8 cellular contexts compared by ENCODE assay signal in genomic region chr1:155859881-155860841, GRCh38. TPM values are rescaled to one million over a fixed set of nuclear protein-coding genes. Genes with fewer than 3 reads are reported as not detected.
DNase-seq lines count a peak whose midpoint lies in the region; ATAC-seq and TF ChIP-seq lines count a peak whose summit lies in the region.

No MANE protein-coding gene starts in this region.

- H3K23ac ChIP-seq in H9 (ENCODE audit: insufficient read length, low read depth, low read length) = no peak overlapping the region
- no peak overlapping the region for H3K23ac ChIP-seq in mesendoderm (ENCODE audit: low read length)

- H3K4me3 ChIP-seq in endocrine pancreas (ENCODE audit: control insufficient read depth, insufficient read depth, low read length) (peak overlapping the region; percentile 78), mesendoderm (ENCODE audit: low read length) (peak overlapping the region; percentile 49)

- no peak overlapping the region for H3K27ac ChIP-seq in H9 (ENCODE audit: insufficient read length, low read depth, low read length)
- no peak overlapping the region for H3K27ac ChIP-seq in mesendoderm (ENCODE audit: low read depth, low read length)

- no peaks in the 10 kb centered on the region for H4K20me1 ChIP-seq in H9 (ENCODE audit: control insufficient read depth, insufficient read depth, insufficient read length)

- H3K9me3 ChIP-seq in H9 (ENCODE audit: control insufficient read depth, low read depth, low read length) = no peaks in the 10 kb centered on the region
- H3K9me3 ChIP-seq in endocrine pancreas (ENCODE audit: control insufficient read depth, low read length) = no peaks in the 10 kb centered on the region

- H2AFZ ChIP-seq in H9 (ENCODE audit: low read length) = no peak overlapping the region

- H3K27me3 ChIP-seq in H9 (ENCODE audit: insufficient read depth, low read length) = no peaks in the 10 kb centered on the region
- no peaks in the 10 kb centered on the region for H3K27me3 ChIP-seq in endocrine pancreas (ENCODE audit: control insufficient read depth, insufficient read depth, low read length)
- no peaks in the 10 kb centered on the region for H3K27me3 ChIP-seq in mesendoderm (ENCODE audit: insufficient read depth, low read length, poor library complexity)

- no peaks in the 10 kb centered on the region for H3K9me3 Mint-ChIP-seq in H9

- H3K9ac ChIP-seq in H9 (ENCODE audit: extremely low read depth, insufficient read length, low read length) (peak overlapping the region; percentile 1), endocrine pancreas (ENCODE audit: control insufficient read depth, insufficient read depth, low read length) (peak overlapping the region; percentile 62), mesendoderm (ENCODE audit: low read length) (peak overlapping the region; percentile 52)

- no peak overlapping the region for H2BK20ac ChIP-seq in H9 (ENCODE audit: low read depth, low read length, poor library complexity, severe bottlenecking)

- H3K36me3 ChIP-seq in endocrine pancreas (ENCODE audit: control insufficient read depth, insufficient read depth, low read length) (no peaks in the 10 kb centered on the region), mesendoderm (ENCODE audit: control insufficient read depth, insufficient read depth, low read length) (no peaks in the 10 kb centered on the region)

- H3K4ac ChIP-seq in H9 (ENCODE audit: low read depth, low read length) = no peak overlapping the region
- H3K4ac ChIP-seq in mesendoderm (ENCODE audit: low read depth, low read length) = no peak overlapping the region

- no peak overlapping the region for H2AK5ac ChIP-seq in H9 (ENCODE audit: insufficient read length, low read length)
- no peak overlapping the region for H2AK5ac ChIP-seq in mesendoderm (ENCODE audit: low read length)

- H3K36me3 Mint-ChIP-seq in H9 (ENCODE audit: insufficient read depth in 1 of 3, low read depth in 3 of 3) = peaks cover 2 to 4% (median 3%) of the 10 kb centered on the region in 3 experiments; a peak in 5 of 7 replicates

- no peak overlapping the region for H2BK12ac ChIP-seq in H9 (ENCODE audit: insufficient read length, low read depth, low read length)

- H3K4me1 ChIP-seq in H9 (ENCODE audit: insufficient read depth, low read length) = no peaks in the 10 kb centered on the region
- peaks cover 7% of the 10 kb centered on the region for H3K4me1 ChIP-seq in endocrine pancreas (ENCODE audit: control insufficient read depth, insufficient read depth, low read length)
- H3K4me1 ChIP-seq in mesendoderm (ENCODE audit: control insufficient read depth, low read depth, low read length) = no peaks in the 10 kb centered on the region

- peaks cover 17% of the 10 kb centered on the region for H3K27me3 Mint-ChIP-seq in H9 (ENCODE audit: low read depth)

- WGBS in H9 (ENCODE audit: extremely low coverage, insufficient read length, low lambda C conversion rate) = no CpG with 5 or more reads among the region's 35 CpGs
- whole genome bisulfite sequencing in mesendoderm (ENCODE audit: extremely low coverage, insufficient coverage, low lambda C conversion rate) = no CpG with 5 or more reads among the region's 35 CpGs

- no peak overlapping the region for H3K4me3 Mint-ChIP-seq in H9

- H4K8ac ChIP-seq in H9 (replicated peaks; ENCODE audit: insufficient read length, low read depth, low read length) (no peak overlapping the region), mesendoderm (ENCODE audit: low read depth, low read length) (no peak overlapping the region)

- H3K79me2 ChIP-seq in H9 (ENCODE audit: insufficient read depth, low read length) (peaks cover 2% of the 10 kb centered on the region; the same call in 1 of the 2 replicates), mesendoderm (ENCODE audit: control insufficient read depth, insufficient read depth, low read length) (peaks cover 7% of the 10 kb centered on the region)

- no peak for TF ChIP-seq CTCF in H9 (conservative IDR thresholded peaks at IDR 0.05)

- H3K4me2 ChIP-seq in H9 (ENCODE audit: insufficient read depth, insufficient read length, low read length) = peak overlapping the region; percentile 3
- H3K4me2 ChIP-seq in mesendoderm (ENCODE audit: low read length) = peak overlapping the region; percentile 43

- no peak overlapping the region for H3T11ph ChIP-seq in H9 (ENCODE audit: low read length)

- peak overlapping the region; percentile 7; the same call in 1 of the 2 replicates for H3K14ac ChIP-seq in H9 (ENCODE audit: insufficient read depth, low read length)

- peak; percentile 86 for DNase-seq in CMK (ENCODE audit: low read depth)
- DNase-seq in H9 = peak; percentile 37
- peak; percentile 69 to 86 for DNase-seq in NCI-H526 (lab: John Stamatoyannopoulos, UW)
- DNase-seq in activated CD8-positive, alpha-beta memory T cell treated with anti-CD3 and anti-CD28 coated beads for 24 hours = peak; percentile 80
- peak; percentile 81 for DNase-seq in mesendoderm
- DNase-seq in stimulated activated CD8-positive, alpha-beta memory T cell treated with anti-CD3 and anti-CD28 coated beads, Interleukin-2, amount 100 ng/mL, for 48 hours (ENCODE audit: low read depth in 2 of 2) = peak; percentile 59 to 60

- no peak overlapping the region for H2BK120ac ChIP-seq in H9 (ENCODE audit: low read depth, low read length, poor library complexity, severe bottlenecking)
- no peak overlapping the region for H2BK120ac ChIP-seq in mesendoderm (ENCODE audit: low read depth, low read length)

- H2BK5ac ChIP-seq in H9 (ENCODE audit: insufficient read length, low read length) = no peak overlapping the region
- H2BK5ac ChIP-seq in mesendoderm (ENCODE audit: low read length) = no peak overlapping the region

- ATAC-seq in GM18909 (IDR thresholded peaks at IDR 0.05; ENCODE audit: poor library complexity, unreplicated experiment) = no peak

- H3K4me1 Mint-ChIP-seq in H9 = peaks cover 5 to 9% of the 10 kb centered on the region in 2 experiments

- H3K79me1 ChIP-seq in H9 (ENCODE audit: insufficient read depth, low read depth, low read length, poor library complexity, severe bottlenecking) (no peaks in the 10 kb centered on the region), mesendoderm (ENCODE audit: low read length) (peaks cover 2% of the 10 kb centered on the region)

- H4K5ac ChIP-seq in H9 (ENCODE audit: insufficient read length, low read depth, low read length) (no peak overlapping the region), mesendoderm (ENCODE audit: low read length) (no peak overlapping the region)

- no peak overlapping the region for H3K27ac Mint-ChIP-seq in H9

- H3K23me2 ChIP-seq in H9 (ENCODE audit: insufficient read length, low read depth, low read length, poor library complexity, severe bottlenecking) = no peaks in the 10 kb centered on the region

- H3K56ac ChIP-seq in H9 (ENCODE audit: insufficient read length, low read depth, low read length) (no peak overlapping the region), mesendoderm (ENCODE audit: low read length) (peak overlapping the region; percentile 81)

- peak overlapping the region; percentile 14 for H3K18ac ChIP-seq in H9 (ENCODE audit: insufficient read length, low read depth, low read length)
- no peak overlapping the region for H3K18ac ChIP-seq in mesendoderm (ENCODE audit: low read length)

- H4K91ac ChIP-seq in H9 (ENCODE audit: insufficient read length, low read depth, low read length) = no peak overlapping the region

- H2BK15ac ChIP-seq in H9 (ENCODE audit: low read depth, low read length) (no peak overlapping the region), mesendoderm (replicated peaks; ENCODE audit: low read depth) (no peak overlapping the region)

RNA-seq across cellular contexts. Expression of gene SYT11, which starts 0.8 kb away (rescaled TPM):
- 0.28 and 0.39 TPM in 2 replicates for total RNA-seq in H9 (2021)
- polyA plus RNA-seq in mesendoderm (2013, experiment 1 of 2) = 1.8 TPM
- polyA plus RNA-seq in mesendoderm (2013, experiment 2 of 2) = 1.9 TPM

RNA-seq across cellular contexts. Expression of gene GON4L, which starts 3.1 kb away (rescaled TPM):
- total RNA-seq in H9 (2021) = 50.2 and 53.4 TPM in 2 replicates
- 19.1 TPM for polyA plus RNA-seq in mesendoderm (2013, experiment 1 of 2)
- polyA plus RNA-seq in mesendoderm (2013, experiment 2 of 2) = 19.1 TPM

RNA-seq across cellular contexts. Expression of gene RIT1, which starts 51.0 kb away (rescaled TPM):
- total RNA-seq in H9 (2021) = 26.4 and 27.4 TPM in 2 replicates
- polyA plus RNA-seq in mesendoderm (2013, experiment 1 of 2) = 10.1 TPM
- 9.6 TPM for polyA plus RNA-seq in mesendoderm (2013, experiment 2 of 2)

Comparison
In these comparisons a context has a peak if more than half of its experiments do, and no peak if none do; other contexts are left out.
1. H3K9ac ChIP-seq: peak in every context shown above with its lines; median percentile 62 in endocrine pancreas; 52 in mesendoderm; 1 in H9.